In genomic region chr2:111239107-111239506, GRCh38 we compare ENCODE assay signal across 14 cellular contexts.
DNase-seq lines count a peak whose midpoint lies in the region; ATAC-seq and TF ChIP-seq lines count a peak whose summit lies in the region.
"Had no signal": no experiment of that assay in that cellular context is flagged by ENCODE, and none has a peak within 500 bp of the region (broad histone marks: within the 10 kb centered on the region; RNA-seq: fewer than 3 reads in every experiment).

No MANE protein-coding gene starts in this region.

- H3K4me3 ChIP-seq in lower lobe of right lung = no peak overlapping the region
- H3K4me3 ChIP-seq: right atrium auricular region had no signal

- no peak overlapping the region for H3K27ac ChIP-seq in lower lobe of right lung
- H3K27ac ChIP-seq: C4-2B, right atrium auricular region had no signal

- DNase-seq in EL = no peak
- DNase-seq in NCI-H2171 treated with DMSO at 0.1 percent for 48 hours (lab: John Stamatoyannopoulos, UW) = no peak
- DNase-seq in lower lobe of right lung = no peak
- DNase-seq in pons (ENCODE audit: low spot score) = no peak
- DNase-seq: activated CD4-positive, alpha-beta T cell treated with anti-CD3 and anti-CD28 coated beads for 1 hour; activated naive CD8-positive, alpha-beta T cell treated with anti-CD3 and anti-CD28 coated beads, Interleukin-2, amount 50 U/mL, for 24 hours; NCI-H1417; RPMI8226 had no signal

- peak; percentile 96 for ATAC-seq in GM18498 (IDR thresholded peaks at IDR 0.05; ENCODE audit: unreplicated experiment)
- ATAC-seq in GM19372 (IDR thresholded peaks at IDR 0.05; ENCODE audit: low read depth, unreplicated experiment) = peak; percentile 56
- ATAC-seq in HG02840 (IDR thresholded peaks at IDR 0.05; ENCODE audit: low FRiP score, unreplicated experiment) = peak; percentile 68
- ATAC-seq in HG03575 (IDR thresholded peaks at IDR 0.05; ENCODE audit: extremely low read depth, insufficient number of reproducible peaks, low FRiP score, unreplicated experiment) = peak; percentile 58
- no peak for ATAC-seq in lower lobe of right lung
- ATAC-seq: activated naive CD8-positive, alpha-beta T cell treated with anti-CD3 and anti-CD28 coated beads, Interleukin-2, amount 50 U/mL, for 24 hours had no signal

- intact Hi-C loops in lower lobe of right lung (cut with DNase I) = no loop called here

- no peaks in the 10 kb centered on the region for H3K4me1 ChIP-seq in lower lobe of right lung

- no peaks in the 10 kb centered on the region for H3K27me3 ChIP-seq in lower lobe of right lung (ENCODE audit: low read depth)
- H3K27me3 ChIP-seq: right atrium auricular region had no signal

- no peak for TF ChIP-seq CTCF in lower lobe of right lung (IDR thresholded peaks at IDR 0.05)

- H3K9me3 ChIP-seq in lower lobe of right lung = no peaks in the 10 kb centered on the region
- H3K9me3 ChIP-seq: right atrium auricular region had no signal

- H3K36me3 ChIP-seq in lower lobe of right lung = no peaks in the 10 kb centered on the region
- H3K36me3 ChIP-seq: right atrium auricular region had no signal

Comparison
In these comparisons a context has a peak if more than half of its experiments do, and no peak if none do; other contexts are left out.
1. ATAC-seq: peak in GM18498 (single experiment), GM19372 (single experiment), HG02840 (single experiment) and HG03575 (single experiment); none in lower lobe of right lung (0 of 2).